Comparison of ENCODE assay signal across 35 cellular contexts in genomic region chr5:29990681-29991080, GRCh38.
"Had no signal": no experiment of that assay in that cellular context is flagged by ENCODE, and none has a peak within 500 bp of the region (broad histone marks: within the 10 kb centered on the region; RNA-seq: fewer than 3 reads in every experiment).

No MANE protein-coding gene starts in this region.

- H3K27me3 ChIP-seq: MG63 had no signal

- H3K4me3 ChIP-seq: MG63 had no signal

- H3K36me3 ChIP-seq: MG63 had no signal

- DNase-seq: Karpas-422, Kasumi-1, MG63, MM.1S, MV-4-11, NCI-H1048, NCI-H1092, NCI-H1092 treated with DMSO at 0.1 percent for 48 hours, NCI-H1105, NCI-H1105 treated with DMSO at 0.1 percent for 48 hours, NCI-H1417, NCI-H1417 treated with DMSO at 0.1 percent for 48 hours, NCI-H1436, NCI-H1436 treated with DMSO at 0.1 percent for 48 hours, NCI-H146, NCI-H1694, NCI-H1694 treated with DMSO at 0.1 percent for 48 hours, NCI-H187, NCI-H187 treated with DMSO at 0.1 percent for 48 hours, NCI-H1930, NCI-H2029, NCI-H2029 treated with DMSO at 0.1 percent for 48 hours, NCI-H2081, NCI-H2081 treated with DMSO at 0.1 percent for 48 hours, NCI-H2107, NCI-H2171, NCI-H2171 treated with DMSO at 0.1 percent for 48 hours, NCI-H2227 treated with DMSO at 0.1 percent for 48 hours, NCI-H226, NCI-H345, NCI-H446, NCI-H446 treated with DMSO at 0.1 percent for 48 hours, NCI-H510A, NCI-H510A treated with DMSO at 0.1 percent for 48 hours, NCI-H524 had no signal
